In genomic region chr2:85905187-85905666, GRCh38 we compare ENCODE assay signal across 13 cellular contexts. TPM values are rescaled to one million over a fixed set of nuclear protein-coding genes. Genes with fewer than 3 reads are reported as not detected.
DNase-seq lines count a peak whose midpoint lies in the region; ATAC-seq and TF ChIP-seq lines count a peak whose summit lies in the region.
"Had no signal": no experiment of that assay in that cellular context is flagged by ENCODE, and none has a peak within 500 bp of the region (broad histone marks: within the 10 kb centered on the region; RNA-seq: fewer than 3 reads in every experiment).

No MANE protein-coding gene starts in this region.

- ATAC-seq in HG03342 (IDR thresholded peaks at IDR 0.05; ENCODE audit: unreplicated experiment): no peak
- ATAC-seq: naive thymus-derived CD4-positive, alpha-beta T cell had no signal

- no peaks in the 10 kb centered on the region for H3K36me3 Mint-ChIP-seq in T-helper 2 cell treated with Interferon-gamma antibody and Interleukin-4, amounts not matched to agents 5 μg/mL and 100 μg/mL, for 36 hours (ENCODE audit: low read depth)
- H3K36me3 Mint-ChIP-seq in glutamatergic neuron (ENCODE audit: unreplicated experiment): no peaks in the 10 kb centered on the region

- no peaks in the 10 kb centered on the region for H3K9me3 ChIP-seq in adrenal gland (replicated peaks in 1 of 3)
- H3K9me3 ChIP-seq in esophagus muscularis mucosa: no peaks in the 10 kb centered on the region
- no peaks in the 10 kb centered on the region for H3K9me3 ChIP-seq in suprapubic skin

- H3K36me3 ChIP-seq in adrenal gland (replicated peaks in 1 of 2): no peaks in the 10 kb centered on the region
- H3K36me3 ChIP-seq in esophagus muscularis mucosa: no peaks in the 10 kb centered on the region
- no peaks in the 10 kb centered on the region for H3K36me3 ChIP-seq in suprapubic skin

- DNase-seq in adrenal gland (peak in 6 of 7 donors; percentile 48 to 77 (median 71)), esophagus muscularis mucosa (ENCODE audit: extremely low spot score) (no peak), medulla oblongata (ENCODE audit: extremely low spot score) (peak; percentile 83), suprapubic skin (ENCODE audit: low spot score in 2 of 2) (no peak), SHP77 (lab: John Stamatoyannopoulos, UW) (no peak), glutamatergic neuron (no peak)
- DNase-seq in T-helper 2 cell treated with Interferon-gamma antibody and Interleukin-4, amounts not matched to agents 5 μg/mL and 100 μg/mL, for 36 hours (ENCODE audit: low spot score): no peak
- DNase-seq: CD4-positive, alpha-beta T cell; endodermal cell; naive thymus-derived CD4-positive, alpha-beta T cell; T-helper 9 cell had no signal

- H3K27ac ChIP-seq in adrenal gland (peak overlapping the region; percentile 14 to 82 (median 66)), esophagus muscularis mucosa (replicated peaks in 1 of 4) (peak overlapping the region; percentile 59 to 77 (median 71)), suprapubic skin (peak overlapping the region; percentile 62)

- no peak overlapping the region for H3K4me3 Mint-ChIP-seq in T-helper 2 cell treated with Interferon-gamma antibody and Interleukin-4, amounts not matched to agents 5 μg/mL and 100 μg/mL, for 36 hours
- H3K4me3 Mint-ChIP-seq in glutamatergic neuron (ENCODE audit: unreplicated experiment): no peak overlapping the region
- H3K4me3 Mint-ChIP-seq: activated naive CD8-positive, alpha-beta T cell; CD4-positive, alpha-beta T cell; endodermal cell; naive thymus-derived CD4-positive, alpha-beta T cell had no signal

- no peak for TF ChIP-seq CTCF in adrenal gland (IDR thresholded peaks at IDR 0.05)
- no peak for TF ChIP-seq CTCF in esophagus muscularis mucosa (IDR thresholded peaks at IDR 0.05)
- TF ChIP-seq CTCF in suprapubic skin (IDR thresholded peaks at IDR 0.05): no peak
- TF ChIP-seq CTCF in glutamatergic neuron (IDR thresholded peaks at IDR 0.05; ENCODE audit: partially characterized antibody, unreplicated experiment): no peak

- no peak overlapping the region for H3K4me3 ChIP-seq in adrenal gland
- peak overlapping the region in 1 of 4 donors; percentile 3 for H3K4me3 ChIP-seq in esophagus muscularis mucosa
- no peak overlapping the region for H3K4me3 ChIP-seq in suprapubic skin

- TF ChIP-seq POLR2A in adrenal gland (IDR thresholded peaks at IDR 0.05): peak in 1 of 2 donors; percentile 16
- no peak for TF ChIP-seq POLR2A in esophagus muscularis mucosa (IDR thresholded peaks at IDR 0.05; ENCODE audit: low read depth)
- TF ChIP-seq POLR2A in suprapubic skin (IDR thresholded peaks at IDR 0.05): no peak

- H3K4me1 ChIP-seq in adrenal gland (replicated peaks in 1 of 2) (peaks cover 22 to 26% of the 10 kb centered on the region in 2 donors), esophagus muscularis mucosa (peaks cover 3 to 39% (median 22%) of the 10 kb centered on the region in 4 donors), suprapubic skin (peaks cover 32% of the 10 kb centered on the region)

- H3K27ac Mint-ChIP-seq in T-helper 2 cell treated with Interferon-gamma antibody and Interleukin-4, amounts not matched to agents 5 μg/mL and 100 μg/mL, for 36 hours: no peak overlapping the region
- H3K27ac Mint-ChIP-seq in glutamatergic neuron (ENCODE audit: unreplicated experiment): no peak overlapping the region
- H3K27ac Mint-ChIP-seq: activated naive CD8-positive, alpha-beta T cell; CD4-positive, alpha-beta T cell; endodermal cell; naive thymus-derived CD4-positive, alpha-beta T cell had no signal

- intact Hi-C loops in adrenal gland (cut with DNase I) (no loop called here), esophagus muscularis mucosa (cut with DNase I) (no loop called here)

- H3K27me3 Mint-ChIP-seq in T-helper 2 cell treated with Interferon-gamma antibody and Interleukin-4, amounts not matched to agents 5 μg/mL and 100 μg/mL, for 36 hours (ENCODE audit: low read depth): peaks cover 8% of the 10 kb centered on the region
- peaks cover 3% of the 10 kb centered on the region for H3K27me3 Mint-ChIP-seq in glutamatergic neuron (ENCODE audit: unreplicated experiment)
- H3K27me3 Mint-ChIP-seq: activated naive CD8-positive, alpha-beta T cell; CD4-positive, alpha-beta T cell had no signal

- WGBS in adrenal gland, 4 donors: 13 to 29% (median 19%) methylated on average over 4 of the region's 4 CpGs
- WGBS in esophagus muscularis mucosa: 55% methylated on average over 4 of the region's 4 CpGs
- WGBS in suprapubic skin: 42% methylated on average over 4 of the region's 4 CpGs

- no peaks in the 10 kb centered on the region for H3K9me3 Mint-ChIP-seq in T-helper 2 cell treated with Interferon-gamma antibody and Interleukin-4, amounts not matched to agents 5 μg/mL and 100 μg/mL, for 36 hours
- H3K9me3 Mint-ChIP-seq in glutamatergic neuron (ENCODE audit: unreplicated experiment): no peaks in the 10 kb centered on the region
- H3K9me3 Mint-ChIP-seq: CD4-positive, alpha-beta T cell; endodermal cell; naive thymus-derived CD4-positive, alpha-beta T cell had no signal

- peaks cover 2% of the 10 kb centered on the region for H3K4me1 Mint-ChIP-seq in T-helper 2 cell treated with Interferon-gamma antibody and Interleukin-4, amounts not matched to agents 5 μg/mL and 100 μg/mL, for 36 hours (ENCODE audit: low read depth)
- no peaks in the 10 kb centered on the region for H3K4me1 Mint-ChIP-seq in glutamatergic neuron (ENCODE audit: low read depth, unreplicated experiment)

- TF ChIP-seq EP300 in esophagus muscularis mucosa (IDR thresholded peaks at IDR 0.05): no peak
- TF ChIP-seq EP300 in suprapubic skin (IDR thresholded peaks at IDR 0.05): no peak

- H3K27me3 ChIP-seq in adrenal gland (no peaks in the 10 kb centered on the region), esophagus muscularis mucosa (no peaks in the 10 kb centered on the region), suprapubic skin (no peaks in the 10 kb centered on the region)

RNA-seq across cellular contexts. Expression of gene ST3GAL5, which starts 16.4 kb away (rescaled TPM):
- total RNA-seq in adrenal gland (100 to 1,000 TPM in 4 of 8 donors, 10 to 100 TPM in 4; 61.2 to 172 (median 111) TPM), esophagus muscularis mucosa (10 to 100 TPM; 11.3 to 21.6 (median 19.4) TPM), suprapubic skin (10 to 100 TPM in 3 of 4 donors, 1 to 10 TPM in 1; 9.5 to 17.8 (median 14.8) TPM), glutamatergic neuron (ENCODE audit: unreplicated experiment) (46.5 TPM)
- polyA plus RNA-seq in adrenal gland: 10 to 100 TPM; 79.2 to 96.4 (median 79.7) TPM

Comparison
In these comparisons a context has a peak if more than half of its experiments do, and no peak if none do; other contexts are left out.
1. DNase-seq: peak in adrenal gland (6 of 7) and medulla oblongata (single experiment); none in esophagus muscularis mucosa (single experiment), suprapubic skin (0 of 2), T-helper 2 cell treated with Interferon-gamma antibody and Interleukin-4, amounts not matched to agents 5 μg/mL and 100 μg/mL, for 36 hours (single experiment), SHP77 (0 of 2) and glutamatergic neuron (single experiment).
2. Peak in every context shown above with its lines, with median percentiles within 50 percentile points of each other: H3K27ac ChIP-seq.